Comparison of ENCODE assay signal across 24 cellular contexts in genomic region chr1:185435696-185436379, GRCh38.
DNase-seq lines count a peak whose midpoint lies in the region; ATAC-seq and TF ChIP-seq lines count a peak whose summit lies in the region.
"Had no signal": no experiment of that assay in that cellular context is flagged by ENCODE, and none has a peak within 500 bp of the region (broad histone marks: within the 10 kb centered on the region; RNA-seq: fewer than 3 reads in every experiment).

No MANE protein-coding gene starts in this region.

- H3K4me1 Mint-ChIP-seq in endodermal cell: no peaks in the 10 kb centered on the region
- H3K4me1 Mint-ChIP-seq: H9 had no signal

- no peaks in the 10 kb centered on the region for H3K79me2 ChIP-seq in trophoblast cell (ENCODE audit: control insufficient read depth, insufficient read depth, low read length, poor library complexity)

- H3K14ac ChIP-seq in trophoblast cell (ENCODE audit: low read length): no peak overlapping the region

- no peak overlapping the region for H3K27ac ChIP-seq in endodermal cell (ENCODE audit: low read depth, low read length)
- H3K27ac ChIP-seq in trophoblast cell (ENCODE audit: low read depth, low read length): no peak overlapping the region
- H3K27ac ChIP-seq: BLaER1, KMS-11, SJSA1 had no signal

- H3K27me3 ChIP-seq in endodermal cell (ENCODE audit: control insufficient read depth, insufficient read depth, low read length, poor library complexity, severe bottlenecking) (no peaks in the 10 kb centered on the region), trophoblast cell (ENCODE audit: insufficient read depth, low read length) (no peaks in the 10 kb centered on the region)
- H3K27me3 ChIP-seq: BLaER1, SJSA1 had no signal

- peak; percentile 24 for TF ChIP-seq CTCF in endodermal cell (conservative IDR thresholded peaks at IDR 0.05)

- DNase-seq in DMS53 (lab: John Stamatoyannopoulos, UW) (peak; percentile 17), DMS53 treated with DMSO at 0.1 percent for 48 hours (lab: John Stamatoyannopoulos, UW; ENCODE audit: unreplicated experiment) (no peak), NCI-H2171 (lab: John Stamatoyannopoulos, UW) (peak; percentile 14), endodermal cell (no peak), trophoblast cell (no peak), HT-29 (ENCODE audit: low spot score) (no peak), kidney tubule cell (ENCODE audit: low spot score) (no peak)
- DNase-seq: 8988T; CD4-positive, alpha-beta T cell; H9; HFFc6; MM.1S; NCI-H2029; NCI-H345; NCI-H510A treated with DMSO at 0.1 percent for 48 hours; NCI-H748 treated with DMSO at 0.1 percent for 48 hours; NK-92 treated with Interleukin-12 subunit alpha and Interleukin-12 subunit beta, amount 100 ng/mL, for 24 hours; PC-3; Right ventricle myocardium superior had no signal

- no peak overlapping the region for H2AK5ac ChIP-seq in trophoblast cell (ENCODE audit: low read length)

- no peak overlapping the region for H3K4me3 Mint-ChIP-seq in endodermal cell
- H3K4me3 Mint-ChIP-seq: CD4-positive, alpha-beta T cell; H9; HFFc6; IgD-negative memory B cell had no signal

- no peak overlapping the region for H3K23ac ChIP-seq in trophoblast cell (ENCODE audit: low read length)

- H3K27ac Mint-ChIP-seq in endodermal cell: no peak overlapping the region
- H3K27ac Mint-ChIP-seq: CD4-positive, alpha-beta T cell; H9; HFFc6; IgD-negative memory B cell had no signal

- H3K4me3 ChIP-seq in endodermal cell (ENCODE audit: low read length) (no peak overlapping the region), trophoblast cell (ENCODE audit: low read depth, low read length) (no peak overlapping the region)
- H3K4me3 ChIP-seq: BLaER1, SJSA1 had no signal

- H2BK5ac ChIP-seq in trophoblast cell (ENCODE audit: low read depth, low read length, poor library complexity): no peak overlapping the region

- H3K4me1 ChIP-seq in endodermal cell (ENCODE audit: control insufficient read depth, insufficient read depth, low read length): no peaks in the 10 kb centered on the region
- H3K4me1 ChIP-seq in trophoblast cell (ENCODE audit: control insufficient read depth in 1 of 2, insufficient read depth in 2 of 2, low read length in 2 of 2): peaks cover 0 to 6% of the 10 kb centered on the region in 2 experiments
- H3K4me1 ChIP-seq: BLaER1 had no signal

- H3K9ac ChIP-seq in endodermal cell (ENCODE audit: extremely low read depth, low read length, poor library complexity, severe bottlenecking) (no peak overlapping the region), trophoblast cell (ENCODE audit: low read length) (no peak overlapping the region)
- H3K9ac ChIP-seq: BLaER1, KMS-11 had no signal

- H2BK12ac ChIP-seq in trophoblast cell (ENCODE audit: low read length): peak overlapping the region; percentile 53

- H3K4me2 ChIP-seq in trophoblast cell (ENCODE audit: low read length): no peak overlapping the region
- H3K4me2 ChIP-seq: BLaER1, KMS-11 had no signal

- H4K8ac ChIP-seq in trophoblast cell (ENCODE audit: low read depth, low read length): no peak overlapping the region

- no peak overlapping the region for H4K12ac ChIP-seq in trophoblast cell (ENCODE audit: low read depth, low read length)

- no peak overlapping the region for H2AFZ ChIP-seq in trophoblast cell (ENCODE audit: insufficient read depth, low read length, poor library complexity)

- WGBS in endodermal cell (ENCODE audit: insufficient coverage in 1 of 2, insufficient read length in 1 of 2), 2 experiments: 83 to 100% methylated on average over 1 of the region's 1 CpG
- no CpG with 5 or more reads among the region's 1 CpG for WGBS in trophoblast cell (ENCODE audit: extremely low coverage, insufficient coverage, insufficient read length)

- H3K9me3 Mint-ChIP-seq in endodermal cell: no peaks in the 10 kb centered on the region
- H3K9me3 Mint-ChIP-seq: H9, HFFc6 had no signal

- no peaks in the 10 kb centered on the region for H3K36me3 ChIP-seq in endodermal cell (ENCODE audit: control insufficient read depth, insufficient read depth, low read length)
- H3K36me3 ChIP-seq in trophoblast cell (ENCODE audit: control insufficient read depth in 1 of 2, insufficient read depth in 2 of 2, low read length in 2 of 2): no peaks in the 10 kb centered on the region
- H3K36me3 ChIP-seq: BLaER1, SJSA1 had no signal

- no peak overlapping the region for H3K18ac ChIP-seq in trophoblast cell (ENCODE audit: low read length)

- H3K9me3 ChIP-seq in endodermal cell (ENCODE audit: control insufficient read depth, low read length): no peaks in the 10 kb centered on the region
- no peaks in the 10 kb centered on the region for H3K9me3 ChIP-seq in trophoblast cell (ENCODE audit: insufficient read depth, low read depth, low read length)
- H3K9me3 ChIP-seq: BLaER1, SJSA1 had no signal

- no peaks in the 10 kb centered on the region for H3K27me3 Mint-ChIP-seq in endodermal cell (ENCODE audit: insufficient read depth)
- H3K27me3 Mint-ChIP-seq: CD4-positive, alpha-beta T cell; IgD-negative memory B cell had no signal

- H2BK120ac ChIP-seq in trophoblast cell (ENCODE audit: insufficient read depth, low read length, poor library complexity): no peak overlapping the region

- H3K79me1 ChIP-seq in trophoblast cell (ENCODE audit: low read length): no peaks in the 10 kb centered on the region

- no peak overlapping the region for H3K4ac ChIP-seq in trophoblast cell (ENCODE audit: low read depth, low read length)

- H3K36me3 Mint-ChIP-seq in endodermal cell (ENCODE audit: low read depth): no peaks in the 10 kb centered on the region
- H3K36me3 Mint-ChIP-seq: IgD-negative memory B cell had no signal

- no peak for ATAC-seq in HG03196 (IDR thresholded peaks at IDR 0.05; ENCODE audit: unreplicated experiment)
- ATAC-seq: PC-3 had no signal

- no peak overlapping the region for H4K91ac ChIP-seq in trophoblast cell (ENCODE audit: low read depth, low read length)

Comparison
In these comparisons a context has a peak if more than half of its experiments do, and no peak if none do; other contexts are left out.
1. DNase-seq: peak in DMS53 (single experiment) and NCI-H2171 (single experiment); none in DMS53 treated with DMSO at 0.1 percent for 48 hours (single experiment), endodermal cell (single experiment), trophoblast cell (0 of 2), HT-29 (single experiment) and kidney tubule cell (single experiment).